ENCODE assay signal across 29 cellular contexts in the genomic region with DNA sequence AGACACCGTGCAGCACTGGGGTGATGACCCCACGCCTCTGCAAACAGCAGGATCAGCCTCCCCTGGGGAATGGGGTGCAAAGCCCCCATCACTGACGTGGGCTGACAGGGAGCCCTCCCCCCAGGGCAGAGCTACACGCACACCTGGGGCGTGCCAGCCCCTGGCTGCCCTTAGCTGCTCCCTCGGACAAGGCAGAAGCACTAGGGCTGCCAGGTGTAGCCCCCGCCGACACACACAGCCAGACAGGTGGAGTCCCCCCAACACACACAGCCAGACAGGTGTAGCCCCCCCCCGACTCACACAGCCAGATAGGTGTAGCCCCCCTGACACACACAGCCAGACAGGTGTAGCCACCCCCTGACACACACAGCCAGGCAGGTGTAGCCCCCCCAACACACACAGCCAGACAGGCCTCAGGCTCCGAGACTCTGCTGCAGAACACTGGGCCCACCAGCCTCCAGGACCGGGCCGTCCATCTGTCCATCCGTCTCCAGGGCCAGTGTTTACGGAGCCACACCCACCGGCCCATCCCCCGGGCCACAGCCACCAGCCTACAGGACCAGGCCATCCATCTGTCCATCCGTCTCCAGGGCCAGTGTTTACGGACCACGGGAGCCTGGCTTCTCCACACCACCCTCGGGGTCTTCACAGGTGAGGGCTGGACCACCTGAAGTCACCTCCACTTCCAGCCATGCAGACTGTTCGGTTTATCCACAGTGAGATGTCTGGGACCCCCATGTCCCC. TPM values are rescaled to one million over a fixed set of nuclear protein-coding genes. Genes with fewer than 3 reads are reported as not detected.
"Had no signal": no experiment of that assay in that cellular context is flagged by ENCODE, and none has a peak within 500 bp of the region (broad histone marks: within the 10 kb centered on the region; RNA-seq: fewer than 3 reads in every experiment).

No MANE protein-coding gene starts in this region.

- H3K9me3 ChIP-seq: colonic mucosa, gastrocnemius medialis, neutrophil, pancreas, sigmoid colon, stomach, thyroid gland, vagina had no signal

- H3K4me1 ChIP-seq: colonic mucosa, gastrocnemius medialis, sigmoid colon had no signal

- H3K27ac Mint-ChIP-seq: dendritic cell treated with granulocyte-macrophage colony-stimulating factor and Interleukin-4, amounts not matched to agents 40 ng/mL and 50 ng/mL, for 4 days; endodermal cell; stimulated activated effector memory CD8-positive, alpha-beta T cell treated with anti-CD3 and anti-CD28 coated beads, Interleukin-12 subunit alpha, Interleukin-12 subunit beta, amount 100 ng/mL, for 72 hours had no signal

- H3K36me3 Mint-ChIP-seq: stimulated activated effector memory CD8-positive, alpha-beta T cell treated with anti-CD3 and anti-CD28 coated beads, Interleukin-12 subunit alpha, Interleukin-12 subunit beta, amount 100 ng/mL, for 72 hours had no signal

- DNase-seq: colonic mucosa; effector CD8-positive, alpha-beta T cell; endodermal cell; foreskin fibroblast; gastrocnemius medialis; head of caudate nucleus; kidney glomerular epithelial cell; mammary epithelial cell; mesendoderm; midbrain; naive thymus-derived CD4-positive, alpha-beta T cell; sigmoid colon; stimulated activated CD4-positive, alpha-beta T cell treated with anti-CD3 and anti-CD28 coated beads, Interleukin-2, amount 100 ng/mL, for 24 hours; stimulated activated CD4-positive, alpha-beta T cell treated with anti-CD3 and anti-CD28 coated beads, Interleukin-4, amount 100 ng/mL, for 24 hours; stimulated activated naive CD4-positive, alpha-beta T cell treated with Interleukin-2 at 50 U/mL for 16 hours; stomach; thyroid gland; trophoblast cell had no signal

- H3K27me3 ChIP-seq: colonic mucosa, pancreas, thyroid gland had no signal

- H3K4me1 Mint-ChIP-seq: endodermal cell had no signal

- H3K4me3 Mint-ChIP-seq: dendritic cell treated with granulocyte-macrophage colony-stimulating factor and Interleukin-4, amounts not matched to agents 40 ng/mL and 50 ng/mL, for 4 days; endodermal cell; stimulated activated effector memory CD8-positive, alpha-beta T cell treated with anti-CD3 and anti-CD28 coated beads, Interleukin-12 subunit alpha, Interleukin-12 subunit beta, amount 100 ng/mL, for 72 hours had no signal

- H3K4me3 ChIP-seq: colonic mucosa, gastrocnemius medialis, pancreas, sigmoid colon, stomach, thyroid gland, vagina had no signal

- H3K9me3 Mint-ChIP-seq: dendritic cell treated with granulocyte-macrophage colony-stimulating factor and Interleukin-4, amounts not matched to agents 40 ng/mL and 50 ng/mL, for 4 days; stimulated activated effector memory CD8-positive, alpha-beta T cell treated with anti-CD3 and anti-CD28 coated beads, Interleukin-12 subunit alpha, Interleukin-12 subunit beta, amount 100 ng/mL, for 72 hours had no signal

- ATAC-seq: esophagus mucosa; gastrocnemius medialis; naive thymus-derived CD4-positive, alpha-beta T cell; pancreas; stimulated activated effector memory CD8-positive, alpha-beta T cell treated with anti-CD3 and anti-CD28 coated beads, Interleukin-12 subunit alpha, Interleukin-12 subunit beta, amount 100 ng/mL, for 72 hours had no signal

- H3K27ac ChIP-seq: colonic mucosa, epithelial cell of prostate, gastrocnemius medialis, neutrophil, pancreas, sigmoid colon, stomach, thyroid gland, vagina had no signal

- H3K27me3 Mint-ChIP-seq: naive thymus-derived CD4-positive, alpha-beta T cell had no signal

- H3K36me3 ChIP-seq: colonic mucosa, gastrocnemius medialis, neutrophil, pancreas, sigmoid colon, stomach, thyroid gland, vagina had no signal

RNA-seq across cellular contexts. Expression of a gene that starts 3.5 kb away (rescaled TPM):
- total RNA-seq: cerebellum, skeletal muscle tissue, temporal lobe had no signal
- polyA plus RNA-seq: neural cell had no signal

RNA-seq across cellular contexts. Expression of a gene that starts 44.3 kb away (rescaled TPM):
- total RNA-seq: naive thymus-derived CD4-positive, alpha-beta T cell had no signal
- polyA plus RNA-seq: naive thymus-derived CD4-positive, alpha-beta T cell; neural cell had no signal
